Comparison of ENCODE assay signal across 7 cellular contexts in genomic region chr1:182143154-182143657, GRCh38.
A peak's percentile ranks its signal among the peaks of the same experiment; 100 is the strongest.
DNase-seq lines count a peak whose midpoint lies in the region; ATAC-seq and TF ChIP-seq lines count a peak whose summit lies in the region.

No MANE protein-coding gene starts in this region.

- H3K9me3 ChIP-seq in SU-DHL-6 (ENCODE audit: insufficient read depth, low read length) (no peaks in the 10 kb centered on the region), parathyroid adenoma (ENCODE audit: control insufficient read depth, low read length) (no peaks in the 10 kb centered on the region), thoracic aorta (no peaks in the 10 kb centered on the region)

- peak; percentile 42 for ATAC-seq in GM18861 (IDR thresholded peaks at IDR 0.05; ENCODE audit: unreplicated experiment)
- peak; percentile 64 for ATAC-seq in Right ventricle myocardium inferior
- peak; percentile 23 for ATAC-seq in thoracic aorta (ENCODE audit: insufficient number of reproducible peaks, low FRiP score, low read depth)

- DNase-seq in NCI-H128 (lab: John Stamatoyannopoulos, UW; ENCODE audit: unreplicated experiment), result peak; percentile 93
- DNase-seq in activated naive CD8-positive, alpha-beta T cell treated with anti-CD3 and anti-CD28 coated beads, Interleukin-2, amount 50 U/mL, for 16 hours (ENCODE audit: low read depth, low spot score), result peak; percentile 76
- DNase-seq in Right ventricle myocardium inferior (ENCODE audit: missing footprints), result peak; percentile 94
- peak; percentile 78 for DNase-seq in thoracic aorta (ENCODE audit: low spot score)

- H2AFZ ChIP-seq in SU-DHL-6 (ENCODE audit: low read depth, low read length, severe bottlenecking) (no peak overlapping the region), parathyroid adenoma (peak overlapping the region; percentile 84)

- H3K36me3 ChIP-seq in SU-DHL-6 (ENCODE audit: low read length) (no peaks in the 10 kb centered on the region), parathyroid adenoma (ENCODE audit: control insufficient read depth, insufficient read depth, low read length) (no peaks in the 10 kb centered on the region), thoracic aorta (no peaks in the 10 kb centered on the region)

- intact Hi-C loops in Right ventricle myocardium inferior (cut with DNase I), result loop anchor here (1.0 to 2.0 kb wide), 4 partner anchors 56 to 253 kb away; partner anchors contain the start of gene GLUL

- H3K4me2 ChIP-seq in SU-DHL-6 (ENCODE audit: low read depth, low read length, poor library complexity, severe bottlenecking), result no peak overlapping the region
- H3K4me2 ChIP-seq in parathyroid adenoma (ENCODE audit: low read length), result no peak overlapping the region

- H3K27ac ChIP-seq in SU-DHL-6 (ENCODE audit: low read depth, low read length) (no peak overlapping the region), parathyroid adenoma (peak overlapping the region; percentile 62), thoracic aorta (peak overlapping the region; percentile 80 to 86)

- H3K4me3 ChIP-seq in SU-DHL-6 (ENCODE audit: insufficient read depth, low read length, poor library complexity, severe bottlenecking) (no peak overlapping the region), parathyroid adenoma (ENCODE audit: low read depth, low read length) (no peak overlapping the region), thoracic aorta (no peak overlapping the region)

- H3K4me1 ChIP-seq in parathyroid adenoma (peaks cover 6% of the 10 kb centered on the region), thoracic aorta (ENCODE audit: control insufficient read depth in 1 of 2, low read depth in 2 of 2) (peaks cover 20 to 25% of the 10 kb centered on the region in 2 donors)

- H3K9me2 ChIP-seq in SU-DHL-6 (replicated peaks; ENCODE audit: insufficient read depth, low read length), result no peaks in the 10 kb centered on the region

- no peaks in the 10 kb centered on the region for H4K20me1 ChIP-seq in SU-DHL-6 (ENCODE audit: low read depth, low read length)

- TF ChIP-seq CTCF in SU-DHL-6 (IDR thresholded peaks at IDR 0.05; ENCODE audit: insufficient read depth, low read length, poor library complexity, severe bottlenecking), result peak; percentile 91
- TF ChIP-seq CTCF in parathyroid adenoma (IDR thresholded peaks at IDR 0.05), result peak; percentile 84
- TF ChIP-seq CTCF in thoracic aorta (IDR thresholded peaks at IDR 0.05), result peak; percentile 96

- H3K79me2 ChIP-seq in SU-DHL-6 (ENCODE audit: insufficient read depth, low read length), result no peaks in the 10 kb centered on the region
- H3K79me2 ChIP-seq in parathyroid adenoma, result no peaks in the 10 kb centered on the region

- H3K9ac ChIP-seq in SU-DHL-6 (ENCODE audit: low read length), result no peak overlapping the region
- H3K9ac ChIP-seq in parathyroid adenoma, result no peak overlapping the region

- H3K27me3 ChIP-seq in SU-DHL-6 (ENCODE audit: low read length) (no peaks in the 10 kb centered on the region), parathyroid adenoma (ENCODE audit: control insufficient read depth, insufficient read depth, low read length) (no peaks in the 10 kb centered on the region), thoracic aorta (replicated peaks; ENCODE audit: insufficient read depth) (no peaks in the 10 kb centered on the region)

- no peaks in the 10 kb centered on the region for H3F3A ChIP-seq in SU-DHL-6 (ENCODE audit: insufficient read depth)
